Comparison of ENCODE assay signal across 2 cellular contexts in genomic region chr10:110446954-110447608, GRCh38.
TF ChIP-seq lines count a peak whose summit lies in the region.

No MANE protein-coding gene starts in this region.

TF ChIP-seq in IMR-90, 13 proteins besides CTCF, POLR2A, EP300 and RAD21:
- TF ChIP-seq MXI1 (IDR thresholded peaks at IDR 0.05; ENCODE audit: borderline replicate concordance, low read depth, low read length) (no peak), FOS (IDR thresholded peaks at IDR 0.05; ENCODE audit: low read depth, low read length) (0 out of 2 replicates have a peak, but pooled peaks have one; percentile 31), BHLHE40 (IDR thresholded peaks at IDR 0.05; ENCODE audit: low read depth, low read length) (no peak), RCOR1 (IDR thresholded peaks at IDR 0.05; ENCODE audit: insufficient replicate concordance, low read length) (peak; percentile 59), MAFK (IDR thresholded peaks at IDR 0.05; ENCODE audit: low read depth, low read length) (no peak), NFE2L2 (IDR thresholded peaks at IDR 0.05; ENCODE audit: low read depth, low read length) (no peak), MAZ (IDR thresholded peaks at IDR 0.05; ENCODE audit: borderline replicate concordance, low read depth, low read length) (no peak), RFX5 (IDR thresholded peaks at IDR 0.05; ENCODE audit: low read depth, low read length) (no peak), CHD1 (IDR thresholded peaks at IDR 0.05; ENCODE audit: low read depth, low read length) (no peak), SMC3 (IDR thresholded peaks at IDR 0.05; ENCODE audit: low read depth, low read length) (no peak; the same call in 1 of the 2 replicates), CEBPB (IDR thresholded peaks at IDR 0.05; ENCODE audit: low read depth, low read length) (peak; percentile 80)

TF ChIP-seq in GM12878, 131 proteins besides CTCF, POLR2A, EP300 and RAD21:
- TF ChIP-seq ZBTB4 (CRISPR knock-in tag; IDR thresholded peaks at IDR 0.05) = no peak
- TF ChIP-seq IRF3 (IDR thresholded peaks at IDR 0.05) = no peak
- TF ChIP-seq SPI1 (IDR thresholded peaks at IDR 0.05; ENCODE audit: borderline replicate concordance, insufficient read depth, low read depth, low read length) = peak; percentile 66; the same call in 1 of the 2 replicates
- TF ChIP-seq NR2C2 (IDR thresholded peaks at IDR 0.05; ENCODE audit: borderline replicate concordance, control insufficient read depth, insufficient read length, low read depth) = no peak
- TF ChIP-seq IKZF1 (conservative IDR thresholded peaks at IDR 0.05) = 0 out of 2 replicates have a peak, but pooled peaks have one; percentile 25
- no peak for TF ChIP-seq MYB (IDR thresholded peaks at IDR 0.05; ENCODE audit: borderline replicate concordance, low read depth, low read length)
- no peak for TF ChIP-seq CEBPZ (IDR thresholded peaks at IDR 0.05; ENCODE audit: low read depth, low read length)
- no peak for TF ChIP-seq NR2F1 (conservative IDR thresholded peaks at IDR 0.05)
- no peak for TF ChIP-seq SUZ12 (IDR thresholded peaks at IDR 0.05; ENCODE audit: unreplicated experiment)
- no peak for TF ChIP-seq RCOR1 (conservative IDR thresholded peaks at IDR 0.05; ENCODE audit: low read depth, low read length)
- TF ChIP-seq ZNF207 (IDR thresholded peaks at IDR 0.05; ENCODE audit: borderline replicate concordance) = no peak
